Comparison of ENCODE assay signal across 1 cellular context in genomic region chr4:121096629-121097028, GRCh38.
TF ChIP-seq lines count a peak whose summit lies in the region.

No MANE protein-coding gene starts in this region.

TF ChIP-seq in SK-N-SH treated with all-trans-retinoic acid at 6 μM for 48 hours, 23 proteins besides CTCF, POLR2A, EP300 and RAD21 (continued from another document):
- no peak for TF ChIP-seq PATZ1 (CRISPR knock-in tag; IDR thresholded peaks at IDR 0.05; ENCODE audit: borderline replicate concordance)
- no peak for TF ChIP-seq TCF4 (CRISPR knock-in tag; IDR thresholded peaks at IDR 0.05; ENCODE audit: borderline replicate concordance)
- TF ChIP-seq ZNF565 (CRISPR knock-in tag; conservative IDR thresholded peaks at IDR 0.05; ENCODE audit: low read depth): no peak
- no peak for TF ChIP-seq CREB5 (CRISPR knock-in tag; IDR thresholded peaks at IDR 0.05; ENCODE audit: low read depth)
- no peak for TF ChIP-seq GLIS3 (CRISPR knock-in tag; IDR thresholded peaks at IDR 0.05)
- TF ChIP-seq PPARA (CRISPR knock-in tag; IDR thresholded peaks at IDR 0.05; ENCODE audit: borderline replicate concordance): no peak
- no peak for TF ChIP-seq BACH2 (CRISPR knock-in tag; IDR thresholded peaks at IDR 0.05; ENCODE audit: borderline replicate concordance)
- TF ChIP-seq TSHZ2 (CRISPR knock-in tag; IDR thresholded peaks at IDR 0.05): no peak
- TF ChIP-seq RARB (CRISPR knock-in tag; IDR thresholded peaks at IDR 0.05): no peak
